ENCODE assay signal across 8 cellular contexts in the genomic region with DNA sequence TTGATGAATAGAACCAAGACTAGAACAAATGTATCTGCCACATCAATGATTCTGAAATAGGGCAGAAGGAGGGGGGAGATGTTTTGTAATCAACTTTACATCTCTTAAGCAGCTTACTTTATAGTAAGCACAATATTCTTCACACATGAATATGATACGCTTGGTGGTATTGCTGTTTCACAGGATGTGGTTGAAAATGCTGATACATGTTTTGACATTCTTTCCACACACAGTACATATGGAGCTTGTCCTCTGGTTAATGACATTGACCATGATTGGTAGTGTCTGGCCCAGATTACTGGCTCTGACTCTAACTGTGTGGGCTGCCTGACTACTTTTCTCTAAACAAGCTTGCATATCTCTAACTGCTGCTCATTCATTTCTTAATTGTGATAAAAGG.
A peak's percentile ranks its signal among the peaks of the same experiment; 100 is the strongest.
DNase-seq lines count a peak whose midpoint lies in the region; ATAC-seq and TF ChIP-seq lines count a peak whose summit lies in the region.

No MANE protein-coding gene starts in this region.

- H3K4me1 ChIP-seq in DND-41 (ENCODE audit: insufficient read depth, low read length) (peaks cover 45% of the 10 kb centered on the region), MM.1S (ENCODE audit: low read length) (peaks cover 15% of the 10 kb centered on the region), esophagus (ENCODE audit: control insufficient read depth in 2 of 2, insufficient read depth in 2 of 2, low read length in 1 of 2) (no peaks in the 10 kb centered on the region)

- H4K20me1 ChIP-seq in DND-41 (ENCODE audit: insufficient read depth, low read length) = no peaks in the 10 kb centered on the region
- H4K20me1 ChIP-seq in MM.1S (ENCODE audit: insufficient read depth, low read length) = no peaks in the 10 kb centered on the region

- H3K9me3 Mint-ChIP-seq in stimulated activated effector memory CD8-positive, alpha-beta T cell treated with anti-CD3 and anti-CD28 coated beads, Interleukin-12 subunit alpha, Interleukin-12 subunit beta, amount 100 ng/mL, for 72 hours = no peaks in the 10 kb centered on the region

- H2AFZ ChIP-seq in DND-41 (ENCODE audit: low read depth, low read length) = no peak overlapping the region
- H2AFZ ChIP-seq in MM.1S (ENCODE audit: low read length) = no peak overlapping the region

- H3K9ac ChIP-seq in DND-41 (ENCODE audit: low read depth, low read length) (no peak overlapping the region; the same call in 1 of the 2 replicates), MM.1S (ENCODE audit: low read length) (no peak overlapping the region)

- peaks cover 71% of the 10 kb centered on the region for H3K4me1 Mint-ChIP-seq in stimulated activated effector memory CD8-positive, alpha-beta T cell treated with anti-CD3 and anti-CD28 coated beads, Interleukin-12 subunit alpha, Interleukin-12 subunit beta, amount 100 ng/mL, for 72 hours

- H3K27me3 ChIP-seq in DND-41 (ENCODE audit: insufficient read depth, low read length, poor library complexity) (no peaks in the 10 kb centered on the region), MM.1S (replicated peaks; ENCODE audit: insufficient read depth, low read length) (no peaks in the 10 kb centered on the region), esophagus (ENCODE audit: control insufficient read depth in 1 of 2, insufficient read depth in 2 of 2, low read length in 2 of 2) (no peaks in the 10 kb centered on the region)

- H3K4me3 ChIP-seq in DND-41 (ENCODE audit: low read depth in 1 of 2, low read length in 2 of 2) (no peak overlapping the region), MM.1S (ENCODE audit: low read length) (no peak overlapping the region), esophagus (ENCODE audit: low read depth in 1 of 2, low read length in 2 of 2) (no peak overlapping the region)

- peak; percentile 60 for ATAC-seq in DND-41 (ENCODE audit: insufficient read depth, low read depth)
- ATAC-seq in GM21390 (IDR thresholded peaks at IDR 0.05; ENCODE audit: unreplicated experiment) = peak; percentile 78
- ATAC-seq in stimulated activated effector memory CD8-positive, alpha-beta T cell treated with anti-CD3 and anti-CD28 coated beads, Interleukin-12 subunit alpha, Interleukin-12 subunit beta, amount 100 ng/mL, for 72 hours = peak; percentile 99

- no peak for TF ChIP-seq CTCF in DND-41 (IDR thresholded peaks at IDR 0.05; ENCODE audit: borderline replicate concordance, extremely low read depth, low read length, poor library complexity, severe bottlenecking)
- TF ChIP-seq CTCF in MM.1S (IDR thresholded peaks at IDR 0.05; ENCODE audit: low read length) = no peak

- peak overlapping the region; percentile 90 for H3K27ac Mint-ChIP-seq in stimulated activated effector memory CD8-positive, alpha-beta T cell treated with anti-CD3 and anti-CD28 coated beads, Interleukin-12 subunit alpha, Interleukin-12 subunit beta, amount 100 ng/mL, for 72 hours

- peaks cover 22% of the 10 kb centered on the region for H3K36me3 Mint-ChIP-seq in stimulated activated effector memory CD8-positive, alpha-beta T cell treated with anti-CD3 and anti-CD28 coated beads, Interleukin-12 subunit alpha, Interleukin-12 subunit beta, amount 100 ng/mL, for 72 hours

- H3K27ac ChIP-seq in DND-41 (ENCODE audit: low read length) (peak overlapping the region; percentile 72), MM.1S (ENCODE audit: low read length) (peak overlapping the region; percentile 49; the same call in 1 of the 2 replicates), esophagus (ENCODE audit: low read depth in 2 of 2, low read length in 1 of 2) (peak overlapping the region; percentile 9 to 45)

- WGBS in esophagus, 2 donors = 62 to 65% methylated on average over 1 of the region's 1 CpG

- H3K9me2 ChIP-seq in MM.1S (replicated peaks; ENCODE audit: insufficient read depth, low read length) = no peaks in the 10 kb centered on the region

- H3F3A ChIP-seq in MM.1S (ENCODE audit: insufficient read depth, low read length) = no peaks in the 10 kb centered on the region

- no peaks in the 10 kb centered on the region for H3K9me3 ChIP-seq in DND-41 (ENCODE audit: insufficient read depth, low read length, severe bottlenecking)
- H3K9me3 ChIP-seq in MM.1S (replicated peaks; ENCODE audit: insufficient read depth, low read length) = no peaks in the 10 kb centered on the region
- H3K9me3 ChIP-seq in esophagus (ENCODE audit: control insufficient read depth in 2 of 2, insufficient read depth in 1 of 2, low read depth in 1 of 2, low read length in 1 of 2) = no peaks in the 10 kb centered on the region

- H3K79me2 ChIP-seq in DND-41 (ENCODE audit: insufficient read depth, low read length) = no peaks in the 10 kb centered on the region
- H3K79me2 ChIP-seq in MM.1S (ENCODE audit: low read length) = no peaks in the 10 kb centered on the region

- H3K4me2 ChIP-seq in DND-41 (ENCODE audit: insufficient read depth, low read length) (no peak overlapping the region), MM.1S (ENCODE audit: low read depth, low read length) (peak overlapping the region; percentile 42; the same call in 1 of the 2 replicates)

- H3K4me3 Mint-ChIP-seq in stimulated activated effector memory CD8-positive, alpha-beta T cell treated with anti-CD3 and anti-CD28 coated beads, Interleukin-12 subunit alpha, Interleukin-12 subunit beta, amount 100 ng/mL, for 72 hours = no peak overlapping the region

- DNase-seq in DND-41 (no peak), MM.1S (peak; percentile 78), medulla oblongata (ENCODE audit: extremely low spot score) (no peak), NCI-H2029 treated with DMSO at 0.1 percent for 48 hours (lab: John Stamatoyannopoulos, UW) (no peak), NCI-H446 (lab: John Stamatoyannopoulos, UW) (no peak)
- DNase-seq in stimulated activated effector memory CD8-positive, alpha-beta T cell treated with anti-CD3 and anti-CD28 coated beads, Interleukin-12 subunit alpha, Interleukin-12 subunit beta, amount 100 ng/mL, for 72 hours (ENCODE audit: low spot score in 2 of 2) = peak; percentile 19 to 70

- H3K36me3 ChIP-seq in DND-41 (ENCODE audit: insufficient read depth, low read length) = 0 out of 2 replicates have a peak, but pooled peaks cover 6% of the 10 kb centered on the region
- H3K36me3 ChIP-seq in MM.1S (replicated peaks; ENCODE audit: insufficient read depth, low read length) = no peaks in the 10 kb centered on the region
- H3K36me3 ChIP-seq in esophagus (ENCODE audit: control insufficient read depth in 2 of 2, insufficient read depth in 2 of 2, low read length in 1 of 2) = no peaks in the 10 kb centered on the region

Comparison
In these comparisons a context has a peak if more than half of its experiments do, and no peak if none do; other contexts are left out.
1. DNase-seq: peak in MM.1S (single experiment) and stimulated activated effector memory CD8-positive, alpha-beta T cell treated with anti-CD3 and anti-CD28 coated beads, Interleukin-12 subunit alpha, Interleukin-12 subunit beta, amount 100 ng/mL, for 72 hours (2 of 2); none in DND-41 (single experiment), medulla oblongata (single experiment), NCI-H2029 treated with DMSO at 0.1 percent for 48 hours (single experiment) and NCI-H446 (0 of 2).
2. Peak in every context shown above with its lines, with median percentiles within 50 percentile points of each other: ATAC-seq and H3K27ac ChIP-seq.